23 cellular contexts compared by ENCODE assay signal in the genomic region with DNA sequence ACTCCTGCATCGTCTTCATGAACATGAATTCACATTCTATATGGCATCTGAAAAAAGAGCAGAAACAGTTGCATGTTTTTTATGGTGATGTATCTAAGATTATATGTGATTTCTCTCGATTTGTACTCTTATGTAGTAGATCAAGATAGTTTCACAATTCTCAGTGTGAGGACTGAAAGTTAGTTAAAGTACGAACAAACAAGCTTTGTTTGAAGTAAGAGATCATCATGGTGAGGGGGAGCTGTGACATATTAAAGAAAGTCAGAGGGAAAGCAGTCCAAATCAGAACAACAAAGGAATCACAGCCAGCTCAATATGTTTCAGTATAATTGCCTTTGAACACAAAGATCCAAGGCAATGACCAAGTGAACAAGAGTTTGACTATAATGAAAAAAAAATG.
"Had no signal": no experiment of that assay in that cellular context is flagged by ENCODE, and none has a peak within 500 bp of the region (broad histone marks: within the 10 kb centered on the region; RNA-seq: fewer than 3 reads in every experiment).

No MANE protein-coding gene starts in this region.

- H3K27ac ChIP-seq: coronary artery, dorsolateral prefrontal cortex, esophagus muscularis mucosa, foreskin keratinocyte, gastroesophageal sphincter, heart left ventricle, hepatocyte, left lung, lower lobe of right lung had no signal

- H3K4me2 ChIP-seq: hepatocyte had no signal

- H3K4me3 ChIP-seq: coronary artery, dorsolateral prefrontal cortex, esophagus muscularis mucosa, gastroesophageal sphincter, heart left ventricle, hepatocyte, left lung, lower lobe of right lung, mucosa of descending colon had no signal

- ATAC-seq: foreskin keratinocyte, gastroesophageal sphincter, heart left ventricle, left colon, left lung, left ventricle myocardium superior, lower lobe of right lung, mucosa of descending colon had no signal

- DNase-seq: dermis blood vessel endothelial cell; dorsolateral prefrontal cortex; effector CD4-positive, alpha-beta T cell; effector memory CD4-positive, alpha-beta T cell; foreskin keratinocyte; heart left ventricle; hypothalamus; immature natural killer cell; islet precursor cell; kidney; kidney glomerular epithelial cell; left colon; left lung; left ventricle myocardium superior; lower lobe of right lung; mesenchymal stem cell; mucosa of descending colon had no signal

- H3K9me3 ChIP-seq: esophagus muscularis mucosa, gastroesophageal sphincter, heart left ventricle, left lung, lower lobe of right lung, mucosa of descending colon had no signal

- H3K27me3 ChIP-seq: esophagus muscularis mucosa, foreskin keratinocyte, gastroesophageal sphincter, heart left ventricle, hepatocyte, left lung had no signal

- FAIRE-seq: endothelial cell of umbilical vein, frontal cortex, kidney had no signal

- H3K36me3 ChIP-seq: esophagus muscularis mucosa, gastroesophageal sphincter, heart left ventricle, left lung, lower lobe of right lung had no signal

- H3K4me1 ChIP-seq: esophagus muscularis mucosa, foreskin keratinocyte, gastroesophageal sphincter, heart left ventricle, left lung, lower lobe of right lung had no signal

- H2AFZ ChIP-seq: hepatocyte had no signal

- H3K79me2 ChIP-seq: hepatocyte had no signal
